10 cellular contexts compared by ENCODE assay signal in the genomic region with DNA sequence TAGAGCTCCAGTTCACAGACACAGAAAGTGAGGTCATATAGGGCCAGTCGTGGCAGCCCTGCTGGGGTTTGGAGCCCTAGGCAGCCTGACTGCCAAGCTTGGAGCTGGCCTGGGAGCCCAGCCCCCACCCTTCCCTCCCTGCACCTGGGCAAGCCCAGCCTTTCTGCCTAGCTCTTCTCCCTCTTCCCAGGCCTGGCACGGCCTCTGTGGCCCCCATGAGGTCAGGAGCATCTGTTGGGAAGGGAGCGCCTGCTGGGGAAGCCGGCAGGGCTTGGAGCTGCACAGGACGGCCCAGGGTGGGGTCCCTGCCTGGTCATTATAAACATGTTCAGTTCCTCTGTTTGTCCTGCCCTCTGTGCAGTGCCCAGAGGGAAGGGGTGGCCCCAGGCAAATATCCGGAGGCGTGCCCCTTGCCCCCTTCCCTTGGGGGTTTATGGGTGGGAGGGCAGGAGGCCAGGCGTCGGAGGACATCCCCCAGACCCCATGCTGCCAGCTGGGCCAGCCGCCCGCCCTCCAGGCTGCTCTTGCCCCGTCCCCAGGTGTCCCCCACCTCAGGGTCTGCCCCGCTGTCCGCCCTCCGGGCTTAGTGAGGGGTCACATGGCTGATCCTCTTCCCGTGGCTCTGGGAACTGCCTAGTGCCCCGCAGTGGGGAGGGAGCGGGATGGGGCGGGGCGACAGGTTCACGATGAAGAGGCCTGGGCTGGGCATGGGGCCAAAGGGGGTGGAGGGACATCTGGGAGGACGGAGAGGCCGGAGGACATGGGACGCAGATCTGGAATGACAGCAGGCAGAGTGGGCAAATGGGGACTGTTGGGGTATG. TPM values are rescaled to one million over a fixed set of nuclear protein-coding genes. Genes with fewer than 3 reads are reported as not detected.
DNase-seq lines count a peak whose midpoint lies in the region; ATAC-seq and TF ChIP-seq lines count a peak whose summit lies in the region.
"Had no signal": no experiment of that assay in that cellular context is flagged by ENCODE, and none has a peak within 500 bp of the region (broad histone marks: within the 10 kb centered on the region; RNA-seq: fewer than 3 reads in every experiment).

No MANE protein-coding gene starts in this region.

- H2BK5ac ChIP-seq in trophoblast cell (ENCODE audit: low read depth, low read length, poor library complexity), result peak overlapping the region; percentile 48
- no peak overlapping the region for H2BK5ac ChIP-seq in mesenchymal stem cell (ENCODE audit: low read depth, low read length, poor library complexity, severe bottlenecking)

- H3K4me1 ChIP-seq in heart left ventricle (peaks cover 0 to 21% (median 13%) of the 10 kb centered on the region in 12 donors), trophoblast cell (ENCODE audit: control insufficient read depth in 1 of 2, insufficient read depth in 2 of 2, low read length in 2 of 2) (peaks cover 24 to 28% of the 10 kb centered on the region in 2 experiments), mesenchymal stem cell (ENCODE audit: control insufficient read depth, insufficient read depth, low read depth, low read length) (peaks cover 29% of the 10 kb centered on the region)

- H4K12ac ChIP-seq in trophoblast cell (ENCODE audit: low read depth, low read length), result no peak overlapping the region

- intact Hi-C loops in heart left ventricle (cut with DNase I), result no loop called here

- no peak overlapping the region for H3K23ac ChIP-seq in trophoblast cell (ENCODE audit: low read length)
- H3K23ac ChIP-seq in mesenchymal stem cell (ENCODE audit: low read length in 2 of 2), result no peak overlapping the region

- H2AK5ac ChIP-seq in trophoblast cell (ENCODE audit: low read length) (peak overlapping the region; percentile 28), mesenchymal stem cell (ENCODE audit: low read length, severe bottlenecking) (no peak overlapping the region)

- H3K4me2 ChIP-seq in trophoblast cell (ENCODE audit: low read length) (peak overlapping the region; percentile 43), mesenchymal stem cell (ENCODE audit: low read length, poor library complexity, severe bottlenecking) (no peak overlapping the region)

- CTCF ChIA-PET in RWPE1 (lab: Yijun Ruan, JAX), result interaction anchor here (0.6 to 1.3 kb wide), 3 partner anchors 30 to 45 kb away, joined by 3 to 7 read pairs (median 3); no protein-coding TSS in a partner anchor

- H3K9me3 ChIP-seq in heart left ventricle (no peaks in the 10 kb centered on the region), trophoblast cell (ENCODE audit: insufficient read depth, low read depth, low read length) (peaks cover 1% of the 10 kb centered on the region), mesenchymal stem cell (ENCODE audit: control insufficient read depth, low read length) (no peaks in the 10 kb centered on the region)

- TF ChIP-seq CTCF in RWPE1 (conservative IDR thresholded peaks at IDR 0.05; ENCODE audit: low read depth), result no peak
- no peak for TF ChIP-seq CTCF in heart left ventricle (IDR thresholded peaks at IDR 0.05)

- no peak for TF ChIP-seq POLR2A in heart left ventricle (IDR thresholded peaks at IDR 0.05)

- H2AFZ ChIP-seq in trophoblast cell (ENCODE audit: insufficient read depth, low read length, poor library complexity), result no peak overlapping the region
- no peak overlapping the region for H2AFZ ChIP-seq in mesenchymal stem cell (ENCODE audit: low read depth, low read length)

- H4K8ac ChIP-seq in trophoblast cell (ENCODE audit: low read depth, low read length), result peak overlapping the region; percentile 32
- no peak overlapping the region for H4K8ac ChIP-seq in mesenchymal stem cell (ENCODE audit: low read length)

- H3K4me3 ChIP-seq in heart left ventricle (peak overlapping the region in 2 of 12 donors; percentile 13 to 26), trophoblast cell (ENCODE audit: low read depth, low read length) (no peak overlapping the region), mesenchymal stem cell (ENCODE audit: insufficient read depth in 1 of 2, low read depth in 1 of 2, low read length in 2 of 2) (no peak overlapping the region)

- H2BK120ac ChIP-seq in trophoblast cell (ENCODE audit: insufficient read depth, low read length, poor library complexity) (peak overlapping the region; percentile 44), mesenchymal stem cell (ENCODE audit: low read depth, low read length) (no peak overlapping the region)

- peaks cover 0 to 17% (median 8%) of the 10 kb centered on the region in 9 donors for H3K36me3 ChIP-seq in heart left ventricle
- peaks cover 22 to 28% of the 10 kb centered on the region in 2 experiments for H3K36me3 ChIP-seq in trophoblast cell (ENCODE audit: control insufficient read depth in 1 of 2, insufficient read depth in 2 of 2, low read length in 2 of 2)
- peaks cover 6 to 52% of the 10 kb centered on the region in 2 experiments for H3K36me3 ChIP-seq in mesenchymal stem cell (ENCODE audit: control insufficient read depth in 1 of 2, insufficient read depth in 2 of 2, low read depth in 1 of 2, low read length in 2 of 2)

- peak; percentile 87 for DNase-seq in DMS79 treated with DMSO at 0.1 percent for 48 hours (lab: John Stamatoyannopoulos, UW)
- peak; percentile 73 for DNase-seq in RWPE1 (ENCODE audit: low spot score)
- DNase-seq in heart left ventricle, result peak; percentile 70 to 82 (median 74)
- peak; percentile 36 to 41 for DNase-seq in trophoblast cell
- no peak for DNase-seq in stimulated activated CD4-positive, alpha-beta T cell treated with anti-CD3 and anti-CD28 coated beads, Interleukin-1b, Interleukin-23, amount 100 ng/mL, for 48 hours
- no peak for DNase-seq in mesenchymal stem cell
- DNase-seq in NCI-H2081 (lab: John Stamatoyannopoulos, UW), result no peak
- DNase-seq: effector CD4-positive, alpha-beta T cell had no signal

- H2BK12ac ChIP-seq in trophoblast cell (ENCODE audit: low read length) (peak overlapping the region; percentile 42), mesenchymal stem cell (ENCODE audit: low read length in 2 of 2) (no peak overlapping the region)

- ATAC-seq in heart left ventricle (peak; percentile 19 to 77 (median 70)), GM19328 (IDR thresholded peaks at IDR 0.05; ENCODE audit: unreplicated experiment) (no peak)

- H4K91ac ChIP-seq in trophoblast cell (ENCODE audit: low read depth, low read length) (peak overlapping the region; percentile 89), mesenchymal stem cell (ENCODE audit: low read length) (no peak overlapping the region)

- H3K27ac ChIP-seq in RWPE1 (peak overlapping the region; percentile 41), heart left ventricle (peak overlapping the region in 1 of 12 donors; percentile 26), trophoblast cell (ENCODE audit: low read depth, low read length) (peak overlapping the region; percentile 42), mesenchymal stem cell (ENCODE audit: low read length, poor library complexity, severe bottlenecking) (no peak overlapping the region)

- peak overlapping the region; percentile 24 for H3K4ac ChIP-seq in trophoblast cell (ENCODE audit: low read depth, low read length)
- H3K4ac ChIP-seq in mesenchymal stem cell (ENCODE audit: low read depth in 1 of 2, low read length in 2 of 2), result no peak overlapping the region

- peaks cover 12% of the 10 kb centered on the region for H3K79me2 ChIP-seq in trophoblast cell (ENCODE audit: control insufficient read depth, insufficient read depth, low read length, poor library complexity)

- 27 to 35% (median 31%) methylated on average over 11 to 24 of the region's 24 CpGs for WGBS in heart left ventricle, 4 donors
- WGBS in trophoblast cell (ENCODE audit: extremely low coverage, insufficient coverage, insufficient read length), result no CpG with 5 or more reads among the region's 24 CpGs
- 76% methylated on average over 24 of the region's 24 CpGs for WGBS in mesenchymal stem cell

- H3K27me3 ChIP-seq in heart left ventricle (no peaks in the 10 kb centered on the region), trophoblast cell (ENCODE audit: insufficient read depth, low read length) (no peaks in the 10 kb centered on the region), mesenchymal stem cell (ENCODE audit: control insufficient read depth in 1 of 2, insufficient read depth in 1 of 2, low read length in 2 of 2) (no peaks in the 10 kb centered on the region)

- POLR2A ChIA-PET in RWPE1 (lab: Yijun Ruan, JAX; ENCODE audit: low non-redundant PET), result no interaction called here

- H3K14ac ChIP-seq in trophoblast cell (ENCODE audit: low read length) (peak overlapping the region; percentile 47), mesenchymal stem cell (ENCODE audit: low read length in 2 of 2) (no peak overlapping the region)

- H3K9ac ChIP-seq in trophoblast cell (ENCODE audit: low read length), result no peak overlapping the region
- no peak overlapping the region for H3K9ac ChIP-seq in mesenchymal stem cell (ENCODE audit: low read length)

- H2BK15ac ChIP-seq in mesenchymal stem cell (ENCODE audit: low read depth, poor library complexity, severe bottlenecking), result no peak overlapping the region

- peaks cover 18% of the 10 kb centered on the region for H3K79me1 ChIP-seq in trophoblast cell (ENCODE audit: low read length)
- H3K79me1 ChIP-seq in mesenchymal stem cell (replicated peaks; ENCODE audit: low read length, poor library complexity, severe bottlenecking), result peaks cover 67% of the 10 kb centered on the region

- H3K18ac ChIP-seq in trophoblast cell (ENCODE audit: low read length), result peak overlapping the region; percentile 63
- no peak overlapping the region for H3K18ac ChIP-seq in mesenchymal stem cell (ENCODE audit: low read depth in 1 of 2, low read length in 2 of 2)

RNA-seq across cellular contexts. Expression of gene NCCRP1, which starts 30.0 kb away (rescaled TPM):
- under 1 TPM in 1 of 9 donors, not detected in 8; 0.16 TPM for total RNA-seq in heart left ventricle
- polyA plus RNA-seq in heart left ventricle, result not detected
- 5.0 and 5.2 TPM in 2 replicates for polyA plus RNA-seq in trophoblast cell (2013)
- polyA plus RNA-seq in mesenchymal stem cell (2013, experiment 1 of 2), result not detected
- polyA plus RNA-seq in mesenchymal stem cell (2013, experiment 2 of 2), result not detected

RNA-seq across cellular contexts. Expression of gene SYCN, which starts 37.3 kb away (rescaled TPM):
- under 1 TPM in 1 of 9 donors, not detected in 8; 0.77 TPM for total RNA-seq in heart left ventricle
- polyA plus RNA-seq in heart left ventricle, result not detected
- polyA plus RNA-seq in trophoblast cell (2013), result not detected in 2 replicates
- not detected for polyA plus RNA-seq in mesenchymal stem cell (2013, experiment 1 of 2)
- polyA plus RNA-seq in mesenchymal stem cell (2013, experiment 2 of 2), result not detected
- total RNA-seq: Daoy had no signal

RNA-seq across cellular contexts. Expression of gene PAK4, which starts 41.2 kb away (rescaled TPM):
- total RNA-seq in heart left ventricle, result 10 to 100 TPM; 11.5 to 22.1 (median 16.2) TPM
- polyA plus RNA-seq in heart left ventricle, result 10 to 100 TPM in 1 of 2 donors, 1 to 10 TPM in 1; 9.5 to 25.8 TPM
- polyA plus RNA-seq in trophoblast cell (2013), result 117 and 130 TPM in 2 replicates
- 28.8 TPM for polyA plus RNA-seq in mesenchymal stem cell (2013, experiment 1 of 2)
- 29.4 TPM for polyA plus RNA-seq in mesenchymal stem cell (2013, experiment 2 of 2)

Comparison
In these comparisons a context has a peak if more than half of its experiments do, and no peak if none do; other contexts are left out.
1. DNase-seq: peak in DMS79 treated with DMSO at 0.1 percent for 48 hours (single experiment), RWPE1 (single experiment), heart left ventricle (5 of 5) and trophoblast cell (2 of 2); none in stimulated activated CD4-positive, alpha-beta T cell treated with anti-CD3 and anti-CD28 coated beads, Interleukin-1b, Interleukin-23, amount 100 ng/mL, for 48 hours (single experiment), mesenchymal stem cell (single experiment) and NCI-H2081 (0 of 2).